30 cellular contexts compared by ENCODE assay signal in genomic region chr5:148509893-148510292, GRCh38.
"Had no signal": no experiment of that assay in that cellular context is flagged by ENCODE, and none has a peak within 500 bp of the region (broad histone marks: within the 10 kb centered on the region; RNA-seq: fewer than 3 reads in every experiment).

No MANE protein-coding gene starts in this region.

- ATAC-seq: left colon; left lung; lower lobe of right lung; natural killer cell; pancreas; right cardiac atrium; sciatic nerve; stimulated activated naive B cell treated with anti-CD40 and anti-IgM and Interleukin-4, amounts not matched to agents 10 μg/mL and 1 μg/mL and 100 μg/mL, for 72 hours had no signal

- H3K36me3 ChIP-seq: left lung, lower lobe of right lung, neural progenitor cell, pancreas, prostate gland, stomach, thyroid gland, transverse colon, upper lobe of left lung, vagina had no signal

- H3K9ac ChIP-seq: neural progenitor cell had no signal

- H3K27ac ChIP-seq: left lung, lower lobe of right lung, neural progenitor cell, pancreas, prostate gland, skin epidermis, stomach, testis, thyroid gland, transverse colon, upper lobe of left lung, vagina had no signal

- DNase-seq: immature natural killer cell; kidney; left colon; left lung; lower lobe of right lung; mammary epithelial cell; mesenchymal stem cell; naive B cell; natural killer cell; nephron progenitor cell; pancreas; posterior cingulate gyrus; retina; right cardiac atrium; stimulated activated CD4-positive, alpha-beta T cell treated with anti-CD3 and anti-CD28 coated beads, Interleukin-12 subunit alpha, Interleukin-12 subunit beta, amount 100 ng/mL, for 4 hours; stimulated activated CD4-positive, alpha-beta T cell treated with anti-CD3 and anti-CD28 coated beads, Interleukin-15, amount 100 ng/mL, for 24 hours; stimulated activated CD4-positive, alpha-beta T cell treated with anti-CD3 and anti-CD28 coated beads, Interleukin-2, amount 100 ng/mL, for 24 hours; stimulated activated CD4-positive, alpha-beta T cell treated with anti-CD3 and anti-CD28 coated beads, Interleukin-4, amount 100 ng/mL, for 1 hour; stimulated activated naive B cell treated with anti-CD40 and anti-IgM and Interleukin-4, amounts not matched to agents 10 μg/mL and 1 μg/mL and 100 μg/mL, for 72 hours; stimulated activated naive CD8-positive, alpha-beta T cell treated with anti-CD3 and anti-CD28 coated beads, Interleukin-15, Interleukin-2, amounts not matched to agents 100 U/mL and 50 U/mL, for 24 hours; stomach; testis; thyroid gland; transverse colon; upper lobe of left lung had no signal

- H3K9me3 ChIP-seq: lower lobe of right lung, pancreas, prostate gland, testis, thyroid gland, transverse colon, vagina had no signal

- H3K4me3 ChIP-seq: left lung, lower lobe of right lung, neural progenitor cell, pancreas, prostate gland, skin epidermis, stomach, testis, thyroid gland, transverse colon, upper lobe of left lung, vagina had no signal

- H3K4me1 ChIP-seq: left lung, lower lobe of right lung, neural progenitor cell, pancreas, prostate gland, stomach, testis, thyroid gland, transverse colon, upper lobe of left lung, vagina had no signal

- H3K27me3 ChIP-seq: left lung, neural progenitor cell, pancreas, stomach, testis, thyroid gland, transverse colon, upper lobe of left lung, vagina had no signal

- H3K4me2 ChIP-seq: neural progenitor cell had no signal

- H2AFZ ChIP-seq: neural progenitor cell had no signal
